In genomic region chr1:183070923-183071618, GRCh38 we compare ENCODE assay signal across 9 cellular contexts. TPM values are rescaled to one million over a fixed set of nuclear protein-coding genes. Genes with fewer than 3 reads are reported as not detected.
DNase-seq lines count a peak whose midpoint lies in the region; ATAC-seq and TF ChIP-seq lines count a peak whose summit lies in the region.
"Had no signal": no experiment of that assay in that cellular context is flagged by ENCODE, and none has a peak within 500 bp of the region (broad histone marks: within the 10 kb centered on the region; RNA-seq: fewer than 3 reads in every experiment).

No MANE protein-coding gene starts in this region.

- peak overlapping the region; percentile 84 for H3K27ac Mint-ChIP-seq in chondrocyte (ENCODE audit: unreplicated experiment)

- in situ Hi-C loops in G401 (cut with HindIII; ENCODE audit: low sequenced_read_pairs): no loop called here

- H3K4me3 ChIP-seq in stomach (no peak overlapping the region), adrenal gland (no peak overlapping the region)
- H3K4me3 ChIP-seq: K562 had no signal

- no peaks in the 10 kb centered on the region for H3K27me3 ChIP-seq in stomach
- H3K27me3 ChIP-seq in adrenal gland: no peaks in the 10 kb centered on the region

- 35 to 56% (median 48%) methylated on average over 3 of the region's 3 CpGs for WGBS in stomach, 5 donors
- WGBS in adrenal gland, 4 donors: 41 to 54% (median 52%) methylated on average over 3 of the region's 3 CpGs

- no peaks in the 10 kb centered on the region for H3K9me3 ChIP-seq in stomach
- H3K9me3 ChIP-seq in adrenal gland (replicated peaks in 1 of 3): no peaks in the 10 kb centered on the region

- no peaks in the 10 kb centered on the region for H3K36me3 ChIP-seq in stomach
- no peaks in the 10 kb centered on the region for H3K36me3 ChIP-seq in adrenal gland (replicated peaks in 1 of 2)

- H3K4me1 Mint-ChIP-seq in chondrocyte (ENCODE audit: low read depth): peaks cover 67% of the 10 kb centered on the region

- TF ChIP-seq EP300 in stomach (IDR thresholded peaks at IDR 0.05): no peak

- intact Hi-C loops in stomach (cut with DNase I; ENCODE audit: low total_unique reads): no loop called here
- intact Hi-C loops in adrenal gland (cut with DNase I): loop anchor here in 1 of 2 donors (10.0 kb wide), 1 partner anchor 46 kb away; the partner anchor contains the start of gene LAMC1

- H3K4me1 ChIP-seq in stomach (peaks cover 27 to 71% (median 62%) of the 10 kb centered on the region in 4 donors), adrenal gland (replicated peaks in 1 of 2) (peaks cover 16 to 27% of the 10 kb centered on the region in 2 donors)

- TF ChIP-seq CTCF in chondrocyte (IDR thresholded peaks at IDR 0.05) (no peak), stomach (IDR thresholded peaks at IDR 0.05) (no peak), adrenal gland (IDR thresholded peaks at IDR 0.05) (no peak)

- peaks cover 3% of the 10 kb centered on the region for H3K9me3 Mint-ChIP-seq in chondrocyte (ENCODE audit: low read depth)

- TF ChIP-seq POLR2A in stomach (IDR thresholded peaks at IDR 0.05) (no peak), adrenal gland (IDR thresholded peaks at IDR 0.05) (no peak)

- no peak overlapping the region for H3K4me3 Mint-ChIP-seq in chondrocyte (ENCODE audit: unreplicated experiment)

- peak; percentile 80 for ATAC-seq in GM21526 (IDR thresholded peaks at IDR 0.05; ENCODE audit: low FRiP score, unreplicated experiment)
- peak; percentile 84 for ATAC-seq in HG03571 (IDR thresholded peaks at IDR 0.05; ENCODE audit: unreplicated experiment)
- ATAC-seq: K562 had no signal

- peaks cover 3% of the 10 kb centered on the region for H3K36me3 Mint-ChIP-seq in chondrocyte (ENCODE audit: low read depth)

- peak; percentile 37 for DNase-seq in G401 (ENCODE audit: low spot score)
- DNase-seq in chondrocyte (ENCODE audit: low spot score): no peak
- DNase-seq in stomach: no peak
- DNase-seq in DMS79 treated with DMSO at 0.1 percent for 48 hours (lab: John Stamatoyannopoulos, UW): no peak
- no peak for DNase-seq in adrenal gland
- no peak for DNase-seq in COLO668 (lab: John Stamatoyannopoulos, UW; ENCODE audit: unreplicated experiment)

- H3K27ac ChIP-seq in stomach (peak overlapping the region in 3 of 5 donors; percentile 3 to 21 (median 15)), adrenal gland (no peak overlapping the region)

- no peaks in the 10 kb centered on the region for H3K27me3 Mint-ChIP-seq in chondrocyte (ENCODE audit: low read depth)

RNA-seq across cellular contexts. Expression of gene LAMC1, which starts 47.9 kb away (rescaled TPM):
- 44.7 and 68.9 TPM in 2 replicates for total RNA-seq in G401 (2014; rRNA removed; shearing (Covaris generic))
- total RNA-seq in chondrocyte (307 to 453 TPM (median 449 TPM) in 3 replicates), stomach (100 to 1,000 TPM; 110 to 355 (median 208) TPM), adrenal gland (100 to 1,000 TPM in 2 of 8 donors, 10 to 100 TPM in 6; 65.3 to 110 (median 82.8) TPM)
- polyA plus RNA-seq in stomach (10 to 100 TPM; 11.7 to 16.4 (median 12.5) TPM), adrenal gland (10 to 100 TPM; 12.3 to 49.8 (median 17.5) TPM)

Comparison
In these comparisons a context has a peak if more than half of its experiments do, and no peak if none do; other contexts are left out.
1. H3K27ac ChIP-seq: peak in stomach (3 of 5); none in adrenal gland (0 of 5).